8 cellular contexts compared by ENCODE assay signal in genomic region chr13:21668665-21669599, GRCh38. TPM values are rescaled to one million over a fixed set of nuclear protein-coding genes. Genes with fewer than 3 reads are reported as not detected.
DNase-seq lines count a peak whose midpoint lies in the region; ATAC-seq and TF ChIP-seq lines count a peak whose summit lies in the region.

No MANE protein-coding gene starts in this region.

- H3K36me3 ChIP-seq in lower lobe of right lung (no peaks in the 10 kb centered on the region), thoracic aorta (no peaks in the 10 kb centered on the region)

- intact Hi-C loops in lower lobe of right lung (cut with DNase I): no loop called here

- DNase-seq in NCI-H1436 (lab: John Stamatoyannopoulos, UW) (peak; percentile 14), NCI-H1436 treated with DMSO at 0.1 percent for 48 hours (lab: John Stamatoyannopoulos, UW) (no peak), SHP77 (lab: John Stamatoyannopoulos, UW) (peak; percentile 43 to 48), lower lobe of right lung (no peak), thoracic aorta (ENCODE audit: low spot score) (no peak)
- DNase-seq in central memory CD4-positive, alpha-beta T cell: peak; percentile 51

- no peak for ATAC-seq in lower lobe of right lung
- ATAC-seq in thoracic aorta (ENCODE audit: insufficient number of reproducible peaks, low FRiP score, low read depth): no peak
- ATAC-seq in GM18519 (IDR thresholded peaks at IDR 0.05; ENCODE audit: low FRiP score, unreplicated experiment): no peak
- ATAC-seq in HG02970 (IDR thresholded peaks at IDR 0.05; ENCODE audit: low FRiP score, unreplicated experiment): no peak

- H3K27me3 ChIP-seq in lower lobe of right lung (ENCODE audit: low read depth) (peaks cover 45% of the 10 kb centered on the region), thoracic aorta (replicated peaks; ENCODE audit: insufficient read depth) (peaks cover 14% of the 10 kb centered on the region)

- H3K4me3 ChIP-seq in lower lobe of right lung (peak overlapping the region; percentile 72), thoracic aorta (peak overlapping the region; percentile 79)

- H3K27ac ChIP-seq in lower lobe of right lung: peak overlapping the region; percentile 49
- no peak overlapping the region for H3K27ac ChIP-seq in thoracic aorta

- peaks cover 37% of the 10 kb centered on the region for H3K4me1 ChIP-seq in lower lobe of right lung
- H3K4me1 ChIP-seq in thoracic aorta (ENCODE audit: control insufficient read depth in 1 of 2, low read depth in 2 of 2): peaks cover 19 to 41% of the 10 kb centered on the region in 2 donors

- H3K9me3 ChIP-seq in lower lobe of right lung (no peaks in the 10 kb centered on the region), thoracic aorta (no peaks in the 10 kb centered on the region)

- TF ChIP-seq CTCF in lower lobe of right lung (IDR thresholded peaks at IDR 0.05) (no peak), thoracic aorta (IDR thresholded peaks at IDR 0.05) (no peak)

RNA-seq across cellular contexts. Expression of gene FGF9, which starts 1.9 kb away (rescaled TPM):
- 1.6 TPM for total RNA-seq in lower lobe of right lung
- under 1 TPM in 1 of 2 donors, not detected in 1; 0.27 TPM for total RNA-seq in thoracic aorta

Comparison
In these comparisons a context has a peak if more than half of its experiments do, and no peak if none do; other contexts are left out.
1. DNase-seq: peak in NCI-H1436 (single experiment), SHP77 (2 of 2) and central memory CD4-positive, alpha-beta T cell (single experiment); none in NCI-H1436 treated with DMSO at 0.1 percent for 48 hours (single experiment), lower lobe of right lung (single experiment) and thoracic aorta (single experiment).